ENCODE assay signal across 18 cellular contexts in genomic region chr3:193389335-193389734, GRCh38. TPM values are rescaled to one million over a fixed set of nuclear protein-coding genes. Genes with fewer than 3 reads are reported as not detected.
"Had no signal": no experiment of that assay in that cellular context is flagged by ENCODE, and none has a peak within 500 bp of the region (broad histone marks: within the 10 kb centered on the region; RNA-seq: fewer than 3 reads in every experiment).

No MANE protein-coding gene starts in this region.

- H3K27ac ChIP-seq: spleen had no signal

- H3K4me3 ChIP-seq: spleen had no signal

- H3K9me3 ChIP-seq: spleen had no signal

- DNase-seq: activated CD4-positive, alpha-beta memory T cell treated with anti-CD3 and anti-CD28 coated beads for 36 hours; activated gamma-delta T cell; activated T-cell treated with anti-CD3 and anti-CD28 coated beads, Interleukin-2, amount 50 U/mL, for 48 hours; amygdala; effector memory CD8-positive, alpha-beta T cell; erythroblast; left ventricle myocardium superior; mesenchymal stem cell; nephron progenitor cell; spleen; stimulated activated CD4-positive, alpha-beta T cell treated with anti-CD3 and anti-CD28 coated beads, Interleukin-1b, Interleukin-23, amount 100 ng/mL, for 48 hours; stimulated activated naive B cell treated with anti-CD40 and anti-IgM and Interleukin-4, amounts not matched to agents 10 μg/mL and 1 μg/mL and 100 μg/mL, for 72 hours; substantia nigra; trophoblast cell had no signal

- H3K36me3 ChIP-seq: spleen had no signal

- H3K4me1 ChIP-seq: spleen had no signal

RNA-seq across cellular contexts. Expression of gene ATP13A5, which starts 10.8 kb away (rescaled TPM):
- total RNA-seq: activated CD4-positive, alpha-beta memory T cell treated with anti-CD3 and anti-CD28 coated beads for 36 hours; kidney epithelial cell; left ventricle myocardium superior; osteoblast; pulmonary artery endothelial cell; sciatic nerve; spleen had no signal
